Comparison of ENCODE assay signal across 22 cellular contexts in the genomic region with DNA sequence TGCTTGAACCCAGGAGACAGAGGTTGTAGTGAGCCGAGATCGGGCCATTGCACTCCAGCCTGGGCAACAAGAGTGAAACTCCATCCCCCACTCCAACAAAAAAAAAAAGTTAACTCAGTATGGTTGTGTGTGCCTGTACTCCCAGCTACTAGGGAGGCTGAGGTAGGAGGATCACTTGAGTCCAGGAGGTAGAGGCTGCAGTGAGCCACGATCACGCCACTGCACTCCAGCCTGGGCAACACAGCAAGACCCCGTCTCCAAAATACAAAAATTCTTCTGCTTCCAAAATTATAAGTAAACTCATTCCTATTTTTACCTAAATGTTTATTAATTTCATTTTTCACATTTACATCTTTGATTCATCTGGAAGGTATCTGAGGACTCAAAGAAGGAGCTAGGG. TPM values are rescaled to one million over a fixed set of nuclear protein-coding genes. Genes with fewer than 3 reads are reported as not detected.
"Had no signal": no experiment of that assay in that cellular context is flagged by ENCODE, and none has a peak within 500 bp of the region (broad histone marks: within the 10 kb centered on the region; RNA-seq: fewer than 3 reads in every experiment).

No MANE protein-coding gene starts in this region.

- H3K9ac ChIP-seq: SK-N-SH had no signal

- FAIRE-seq: HTR-8/SVneo, RCC 7860 had no signal

- DNase-seq: Karpas-422, KG1, NCI-H1092 treated with DMSO at 0.1 percent for 48 hours, NCI-H1436, NCI-H187, NCI-H2029, NCI-H2081 treated with DMSO at 0.1 percent for 48 hours, NCI-H2171, NCI-H226, NCI-H446, NCI-H510A, NCI-H524 treated with DMSO at 0.1 percent for 48 hours, NCI-H69, NCI-H774, RPMI8226, SHP77, SK-N-SH had no signal

- H3K9me3 ChIP-seq: MG63, SK-N-SH had no signal

- H3K27me3 ChIP-seq: MG63 had no signal

- H3K4me3 ChIP-seq: MG63 had no signal

- H3K4me2 ChIP-seq: SK-N-SH had no signal

- H3K36me3 ChIP-seq: MG63 had no signal

- H3K27ac ChIP-seq: HL-60 had no signal

RNA-seq across cellular contexts. Expression of a gene that starts 28.2 kb away (rescaled TPM):
- total RNA-seq: SK-MEL-5 had no signal

RNA-seq across cellular contexts. Expression of a gene that starts 38.7 kb away (rescaled TPM):
- total RNA-seq: SK-MEL-5 had no signal

RNA-seq across cellular contexts. Expression of a gene that starts 43.6 kb away (rescaled TPM):
- total RNA-seq: SK-MEL-5 had no signal
